In the genomic region with DNA sequence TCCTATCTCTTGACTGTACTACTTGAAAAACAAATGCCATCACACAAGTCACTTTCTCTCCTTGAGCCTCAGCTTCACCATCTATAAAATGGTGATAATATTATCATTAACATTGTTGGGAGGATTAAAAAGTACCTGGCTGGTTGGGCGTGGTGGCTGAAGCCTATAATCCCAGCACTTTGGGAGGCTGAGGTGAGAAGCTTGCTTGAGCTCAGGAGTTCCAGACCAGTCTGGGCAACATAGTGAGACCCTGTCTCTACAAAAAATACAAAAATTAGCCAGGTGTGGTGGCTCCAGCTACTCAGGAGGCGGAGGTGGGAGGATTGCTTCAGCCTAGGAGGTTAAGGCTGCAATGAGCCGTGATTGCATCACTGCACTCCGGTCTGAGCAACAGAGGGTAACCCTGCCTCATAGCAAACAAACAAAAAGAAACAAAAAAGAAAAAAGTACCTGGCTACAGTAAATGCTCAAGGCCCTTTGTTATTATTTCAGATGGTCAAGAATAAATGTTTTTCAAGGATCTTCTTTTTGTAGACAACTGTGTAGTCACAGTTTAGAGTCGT, we compare ENCODE assay signal across 22 cellular contexts.
DNase-seq lines count a peak whose midpoint lies in the region; ATAC-seq, FAIRE-seq and TF ChIP-seq lines count a peak whose summit lies in the region.
"Had no signal": no experiment of that assay in that cellular context is flagged by ENCODE, and none has a peak within 500 bp of the region (broad histone marks: within the 10 kb centered on the region; RNA-seq: fewer than 3 reads in every experiment).

No MANE protein-coding gene starts in this region.

- no peak overlapping the region for H3K9ac ChIP-seq in astrocyte (ENCODE audit: low read length)

- no peaks in the 10 kb centered on the region for H4K20me1 ChIP-seq in astrocyte (ENCODE audit: insufficient read depth, low read length)

- H3K27ac ChIP-seq in astrocyte (ENCODE audit: low read depth, low read length) (no peak overlapping the region), left lung (peak overlapping the region in 1 of 2 donors; percentile 18), esophagus squamous epithelium (peak overlapping the region in 2 of 4 donors; percentile 16 to 29)
- H3K27ac ChIP-seq: SK-N-MC had no signal

- H3K4me3 Mint-ChIP-seq in astrocyte (ENCODE audit: unreplicated experiment), result no peak overlapping the region
- H3K4me3 Mint-ChIP-seq: activated naive CD8-positive, alpha-beta T cell; activated T-cell treated with anti-CD3 and anti-CD28 coated beads, Interleukin-2, amount 50 U/mL, for 4 hours; CD8-positive, alpha-beta T cell; naive thymus-derived CD4-positive, alpha-beta T cell had no signal

- H3K27ac Mint-ChIP-seq in astrocyte (ENCODE audit: unreplicated experiment), result peak overlapping the region; percentile 58
- H3K27ac Mint-ChIP-seq: activated naive CD8-positive, alpha-beta T cell; CD8-positive, alpha-beta T cell; naive thymus-derived CD4-positive, alpha-beta T cell had no signal

- no peaks in the 10 kb centered on the region for H3K9me3 Mint-ChIP-seq in astrocyte (ENCODE audit: unreplicated experiment)
- H3K9me3 Mint-ChIP-seq: activated T-cell treated with anti-CD3 and anti-CD28 coated beads, Interleukin-2, amount 50 U/mL, for 4 hours; CD8-positive, alpha-beta T cell; naive thymus-derived CD4-positive, alpha-beta T cell had no signal

- H3K4me2 ChIP-seq in astrocyte (ENCODE audit: low read length), result no peak overlapping the region

- ATAC-seq in left lung, result peak; percentile 42
- ATAC-seq in HG03196 (IDR thresholded peaks at IDR 0.05; ENCODE audit: unreplicated experiment), result no peak
- ATAC-seq: activated T-cell treated with anti-CD3 and anti-CD28 coated beads, Interleukin-2, amount 50 U/mL, for 4 hours; CD8-positive, alpha-beta T cell; naive thymus-derived CD4-positive, alpha-beta T cell; Panc1 had no signal

- no peak for FAIRE-seq in astrocyte (lab: Jason Lieb, UNC)

- no peak overlapping the region for H3K4me3 ChIP-seq in astrocyte (ENCODE audit: insufficient read depth, low read depth, low read length)
- H3K4me3 ChIP-seq in left lung, result no peak overlapping the region
- H3K4me3 ChIP-seq in esophagus squamous epithelium, result no peak overlapping the region
- H3K4me3 ChIP-seq: SK-N-MC had no signal

- intact Hi-C loops in left lung (cut with DNase I) (no loop called here), esophagus squamous epithelium (cut with DNase I) (no loop called here)

- DNase-seq in SKM-1 treated with dmso at 0.1 percent for 144 hours (lab: John Stamatoyannopoulos, UW; ENCODE audit: unreplicated experiment), result peak; percentile 42
- DNase-seq in SKM-1 (lab: John Stamatoyannopoulos, UW; ENCODE audit: unreplicated experiment), result no peak
- DNase-seq in astrocyte (ENCODE audit: low read depth), result no peak
- peak in 1 of 2 donors; percentile 55 for DNase-seq in left lung
- no peak for DNase-seq in esophagus squamous epithelium (lab: John Stamatoyannopoulos, UW)
- DNase-seq in 8988T, result no peak
- DNase-seq in medulla oblongata (ENCODE audit: extremely low spot score), result no peak
- DNase-seq: activated CD4-positive, alpha-beta T cell treated with anti-CD3 and anti-CD28 coated beads, Interleukin-2, amount 50 U/mL, for 48 hours; activated T-cell treated with anti-CD3 and anti-CD28 coated beads, Interleukin-2, amount 50 U/mL, for 4 hours; CD8-positive, alpha-beta T cell; central memory CD4-positive, alpha-beta T cell; effector CD8-positive, alpha-beta T cell; EL; left cardiac atrium; naive thymus-derived CD4-positive, alpha-beta T cell; NCI-H187; NCI-H526; stimulated activated naive CD4-positive, alpha-beta T cell had no signal

- no peaks in the 10 kb centered on the region for H3K36me3 ChIP-seq in astrocyte (ENCODE audit: insufficient read depth, low read length)
- peaks cover 0 to 6% of the 10 kb centered on the region in 2 donors for H3K36me3 ChIP-seq in left lung
- H3K36me3 ChIP-seq in esophagus squamous epithelium, result no peaks in the 10 kb centered on the region

- no peak for TF ChIP-seq POLR2A in esophagus squamous epithelium (IDR thresholded peaks at IDR 0.05)

- 76 to 81% methylated on average over 5 of the region's 5 CpGs for WGBS in esophagus squamous epithelium, 2 donors

- no peaks in the 10 kb centered on the region for H3K27me3 Mint-ChIP-seq in astrocyte (ENCODE audit: low read depth, unreplicated experiment)
- H3K27me3 Mint-ChIP-seq: activated naive CD8-positive, alpha-beta T cell; naive thymus-derived CD4-positive, alpha-beta T cell had no signal

- TF ChIP-seq CTCF in astrocyte (IDR thresholded peaks at IDR 0.05; ENCODE audit: insufficient read depth, low read depth, low read length) (no peak), left lung (IDR thresholded peaks at IDR 0.05) (no peak), esophagus squamous epithelium (IDR thresholded peaks at IDR 0.05) (no peak)

- H3K4me1 ChIP-seq in astrocyte (ENCODE audit: insufficient read depth, low read length), result no peaks in the 10 kb centered on the region
- peaks cover 5 to 39% of the 10 kb centered on the region in 2 donors for H3K4me1 ChIP-seq in left lung
- peaks cover 0 to 77% (median 6%) of the 10 kb centered on the region in 3 donors for H3K4me1 ChIP-seq in esophagus squamous epithelium

- no peaks in the 10 kb centered on the region for H3K79me2 ChIP-seq in astrocyte (ENCODE audit: insufficient read depth, low read length)

- H3K9me3 ChIP-seq in astrocyte (ENCODE audit: insufficient read depth, low read depth, low read length), result no peaks in the 10 kb centered on the region
- H3K9me3 ChIP-seq in left lung, result no peaks in the 10 kb centered on the region
- no peaks in the 10 kb centered on the region for H3K9me3 ChIP-seq in esophagus squamous epithelium

- no peaks in the 10 kb centered on the region for H3K36me3 Mint-ChIP-seq in astrocyte (ENCODE audit: low read depth, unreplicated experiment)
- H3K36me3 Mint-ChIP-seq: CD8-positive, alpha-beta T cell; naive thymus-derived CD4-positive, alpha-beta T cell had no signal

- H3K27me3 ChIP-seq in astrocyte (ENCODE audit: insufficient read depth, low read length) (no peaks in the 10 kb centered on the region), left lung (no peaks in the 10 kb centered on the region), esophagus squamous epithelium (no peaks in the 10 kb centered on the region)

- no peak overlapping the region for H2AFZ ChIP-seq in astrocyte (ENCODE audit: low read depth, low read length)

- peaks cover 1% of the 10 kb centered on the region for H3K4me1 Mint-ChIP-seq in astrocyte (ENCODE audit: low read depth, unreplicated experiment)
